ENCODE assay signal across 15 cellular contexts in the genomic region with DNA sequence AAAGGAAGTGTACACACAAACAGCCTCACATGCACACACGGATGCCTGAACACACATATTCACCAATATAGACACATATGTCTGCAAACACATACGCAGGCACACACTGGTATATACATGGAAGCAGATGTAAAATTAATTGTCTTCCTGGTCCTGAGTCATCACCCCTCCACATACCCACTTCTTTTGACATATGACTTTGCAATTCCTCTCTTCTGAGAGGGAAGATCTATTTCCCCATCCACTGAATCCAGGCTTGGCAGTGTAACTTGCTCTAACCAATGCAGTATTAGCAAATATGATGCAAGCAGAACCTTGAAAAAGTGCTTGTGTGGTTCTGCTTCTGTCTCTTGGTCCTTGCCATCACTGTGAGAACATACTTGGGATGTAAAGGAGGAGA.
A peak's percentile ranks its signal among the peaks of the same experiment; 100 is the strongest.
DNase-seq lines count a peak whose midpoint lies in the region; ATAC-seq and TF ChIP-seq lines count a peak whose summit lies in the region.
"Had no signal": no experiment of that assay in that cellular context is flagged by ENCODE, and none has a peak within 500 bp of the region (broad histone marks: within the 10 kb centered on the region; RNA-seq: fewer than 3 reads in every experiment).

No MANE protein-coding gene starts in this region.

- H3K27ac ChIP-seq in left lung: peak overlapping the region in 1 of 2 donors; percentile 3

- H3K27me3 ChIP-seq in left lung: no peaks in the 10 kb centered on the region

- ATAC-seq in left lung (peak; percentile 58), HG03108 (IDR thresholded peaks at IDR 0.05; ENCODE audit: unreplicated experiment) (no peak)
- ATAC-seq in activated CD8-positive, alpha-beta memory T cell treated with anti-CD3 and anti-CD28 coated beads, Interleukin-2, amount 10 ng/mL, durations not matched to agents 7 days and 5 days: no peak

- DNase-seq in CD14-positive monocyte (ENCODE audit: low spot score) (peak; percentile 74), LHCN-M2 (ENCODE audit: low read depth) (peak; percentile 24), amniotic stem cell (lab: John Stamatoyannopoulos, UW) (peak; percentile 7), left lung (no peak)
- no peak for DNase-seq in activated CD4-positive, alpha-beta memory T cell treated with anti-CD3 and anti-CD28 coated beads for 36 hours
- no peak for DNase-seq in activated CD8-positive, alpha-beta memory T cell treated with anti-CD3 and anti-CD28 coated beads, Interleukin-2, amount 10 ng/mL, durations not matched to agents 7 days and 5 days
- no peak for DNase-seq in T-helper 2 cell treated with Interferon-gamma antibody and Interleukin-4, amounts not matched to agents 5 μg/mL and 100 μg/mL, for 36 hours (ENCODE audit: low spot score)
- DNase-seq: activated CD4-positive, alpha-beta T cell treated with anti-CD3 and anti-CD28 coated beads, Interleukin-2, amount 50 U/mL, for 48 hours; CD4-positive, CD25-positive, alpha-beta regulatory T cell; kidney; NCI-H187 treated with DMSO at 0.1 percent for 48 hours; NCI-H526 treated with DMSO at 0.1 percent for 48 hours; stimulated activated CD4-positive, alpha-beta T cell treated with anti-CD3 and anti-CD28 coated beads, Interleukin-2, amount 100 ng/mL, for 24 hours had no signal

- peaks cover 0 to 28% of the 10 kb centered on the region in 2 donors for H3K4me1 ChIP-seq in left lung

- intact Hi-C loops in CD14-positive monocyte (cut with micrococcal nuclease): no loop called here
- intact Hi-C loops in left lung (cut with DNase I): no loop called here
- intact Hi-C loops in activated CD4-positive, alpha-beta memory T cell treated with anti-CD3 and anti-CD28 coated beads for 36 hours (cut with micrococcal nuclease): no loop called here

- no peak overlapping the region for H3K4me3 Mint-ChIP-seq in CD14-positive monocyte
- no peak overlapping the region for H3K4me3 Mint-ChIP-seq in activated CD4-positive, alpha-beta memory T cell treated with anti-CD3 and anti-CD28 coated beads for 36 hours
- no peak overlapping the region for H3K4me3 Mint-ChIP-seq in activated CD8-positive, alpha-beta memory T cell treated with anti-CD3 and anti-CD28 coated beads, Interleukin-2, amount 10 ng/mL, durations not matched to agents 7 days and 5 days
- no peak overlapping the region for H3K4me3 Mint-ChIP-seq in T-helper 2 cell treated with Interferon-gamma antibody and Interleukin-4, amounts not matched to agents 5 μg/mL and 100 μg/mL, for 36 hours
- H3K4me3 Mint-ChIP-seq: activated T-helper 1 cell treated with anti-CD3 and anti-CD28 coated beads, Interleukin-12 subunit alpha, Interleukin-12 subunit beta, Interleukin-2, Interleukin-4 antibody, amounts not matched to agents 30 ng/mL and 10 ng/mL and 1 ng/mL, durations not matched to agents 14 hours and 24 hours and 36 hours; CD4-positive, CD25-positive, alpha-beta regulatory T cell had no signal

- CTCF ChIA-PET in activated CD4-positive, alpha-beta memory T cell treated with anti-CD3 and anti-CD28 coated beads for 36 hours (lab: Charles Lee): no interaction called here
- CTCF ChIA-PET in activated CD8-positive, alpha-beta memory T cell treated with anti-CD3 and anti-CD28 coated beads, Interleukin-2, amount 10 ng/mL, durations not matched to agents 7 days and 5 days (lab: Charles Lee): no interaction called here

- POLR2A ChIA-PET in activated CD4-positive, alpha-beta memory T cell treated with anti-CD3 and anti-CD28 coated beads for 36 hours (lab: Charles Lee): no interaction called here

- peaks cover 60% of the 10 kb centered on the region for H3K4me1 Mint-ChIP-seq in CD14-positive monocyte
- H3K4me1 Mint-ChIP-seq in activated CD4-positive, alpha-beta memory T cell treated with anti-CD3 and anti-CD28 coated beads for 36 hours (ENCODE audit: low read depth): no peaks in the 10 kb centered on the region
- no peaks in the 10 kb centered on the region for H3K4me1 Mint-ChIP-seq in activated CD8-positive, alpha-beta memory T cell treated with anti-CD3 and anti-CD28 coated beads, Interleukin-2, amount 10 ng/mL, durations not matched to agents 7 days and 5 days
- H3K4me1 Mint-ChIP-seq in T-helper 2 cell treated with Interferon-gamma antibody and Interleukin-4, amounts not matched to agents 5 μg/mL and 100 μg/mL, for 36 hours (ENCODE audit: low read depth): no peaks in the 10 kb centered on the region

- H3K36me3 Mint-ChIP-seq in CD14-positive monocyte: peaks cover 2 to 3% of the 10 kb centered on the region in 2 donors
- H3K36me3 Mint-ChIP-seq in activated CD4-positive, alpha-beta memory T cell treated with anti-CD3 and anti-CD28 coated beads for 36 hours: no peaks in the 10 kb centered on the region
- no peaks in the 10 kb centered on the region for H3K36me3 Mint-ChIP-seq in activated CD8-positive, alpha-beta memory T cell treated with anti-CD3 and anti-CD28 coated beads, Interleukin-2, amount 10 ng/mL, durations not matched to agents 7 days and 5 days
- no peaks in the 10 kb centered on the region for H3K36me3 Mint-ChIP-seq in T-helper 2 cell treated with Interferon-gamma antibody and Interleukin-4, amounts not matched to agents 5 μg/mL and 100 μg/mL, for 36 hours (ENCODE audit: low read depth)

- TF ChIP-seq CTCF in CD14-positive monocyte (IDR thresholded peaks at IDR 0.05) (no peak), left lung (IDR thresholded peaks at IDR 0.05) (no peak)

- H3K27ac Mint-ChIP-seq in CD14-positive monocyte: peak overlapping the region; percentile 83 to 94 (median 92)
- no peak overlapping the region for H3K27ac Mint-ChIP-seq in activated CD4-positive, alpha-beta memory T cell treated with anti-CD3 and anti-CD28 coated beads for 36 hours
- H3K27ac Mint-ChIP-seq in activated CD8-positive, alpha-beta memory T cell treated with anti-CD3 and anti-CD28 coated beads, Interleukin-2, amount 10 ng/mL, durations not matched to agents 7 days and 5 days: no peak overlapping the region
- H3K27ac Mint-ChIP-seq in T-helper 2 cell treated with Interferon-gamma antibody and Interleukin-4, amounts not matched to agents 5 μg/mL and 100 μg/mL, for 36 hours: no peak overlapping the region
- H3K27ac Mint-ChIP-seq: activated T-helper 1 cell treated with anti-CD3 and anti-CD28 coated beads, Interleukin-12 subunit alpha, Interleukin-12 subunit beta, Interleukin-2, Interleukin-4 antibody, amounts not matched to agents 30 ng/mL and 10 ng/mL and 1 ng/mL, durations not matched to agents 14 hours and 24 hours and 36 hours; CD4-positive, CD25-positive, alpha-beta regulatory T cell had no signal

- no peaks in the 10 kb centered on the region for H3K36me3 ChIP-seq in left lung

- peaks cover 0 to 2% of the 10 kb centered on the region in 2 donors for H3K9me3 ChIP-seq in left lung

- peaks cover 0 to 2% (median 1%) of the 10 kb centered on the region in 3 donors for H3K27me3 Mint-ChIP-seq in CD14-positive monocyte (ENCODE audit: low read depth in 3 of 3)
- H3K27me3 Mint-ChIP-seq in activated CD4-positive, alpha-beta memory T cell treated with anti-CD3 and anti-CD28 coated beads for 36 hours: peaks cover 15% of the 10 kb centered on the region
- peaks cover 14% of the 10 kb centered on the region for H3K27me3 Mint-ChIP-seq in activated CD8-positive, alpha-beta memory T cell treated with anti-CD3 and anti-CD28 coated beads, Interleukin-2, amount 10 ng/mL, durations not matched to agents 7 days and 5 days
- H3K27me3 Mint-ChIP-seq in T-helper 2 cell treated with Interferon-gamma antibody and Interleukin-4, amounts not matched to agents 5 μg/mL and 100 μg/mL, for 36 hours (ENCODE audit: low read depth): peaks cover 10% of the 10 kb centered on the region

- no peak overlapping the region for H3K4me3 ChIP-seq in left lung

- H3K9me3 Mint-ChIP-seq in CD14-positive monocyte: peaks cover 0 to 7% (median 4%) of the 10 kb centered on the region in 7 donors
- H3K9me3 Mint-ChIP-seq in activated CD4-positive, alpha-beta memory T cell treated with anti-CD3 and anti-CD28 coated beads for 36 hours: peaks cover 3% of the 10 kb centered on the region
- H3K9me3 Mint-ChIP-seq in activated CD8-positive, alpha-beta memory T cell treated with anti-CD3 and anti-CD28 coated beads, Interleukin-2, amount 10 ng/mL, durations not matched to agents 7 days and 5 days (ENCODE audit: low read depth): no peaks in the 10 kb centered on the region
- H3K9me3 Mint-ChIP-seq in T-helper 2 cell treated with Interferon-gamma antibody and Interleukin-4, amounts not matched to agents 5 μg/mL and 100 μg/mL, for 36 hours: no peaks in the 10 kb centered on the region

Comparison
In these comparisons a context has a peak if more than half of its experiments do, and no peak if none do; other contexts are left out.
1. DNase-seq: peak in CD14-positive monocyte (single experiment), LHCN-M2 (single experiment) and amniotic stem cell (single experiment); none in left lung (0 of 2), activated CD4-positive, alpha-beta memory T cell treated with anti-CD3 and anti-CD28 coated beads for 36 hours (single experiment), activated CD8-positive, alpha-beta memory T cell treated with anti-CD3 and anti-CD28 coated beads, Interleukin-2, amount 10 ng/mL, durations not matched to agents 7 days and 5 days (single experiment) and T-helper 2 cell treated with Interferon-gamma antibody and Interleukin-4, amounts not matched to agents 5 μg/mL and 100 μg/mL, for 36 hours (single experiment).
2. H3K27ac Mint-ChIP-seq: peak in CD14-positive monocyte (7 of 7); none in activated CD4-positive, alpha-beta memory T cell treated with anti-CD3 and anti-CD28 coated beads for 36 hours (single experiment), activated CD8-positive, alpha-beta memory T cell treated with anti-CD3 and anti-CD28 coated beads, Interleukin-2, amount 10 ng/mL, durations not matched to agents 7 days and 5 days (single experiment) and T-helper 2 cell treated with Interferon-gamma antibody and Interleukin-4, amounts not matched to agents 5 μg/mL and 100 μg/mL, for 36 hours (single experiment).